Comparison of ENCODE assay signal across 1 cellular context in the genomic region with DNA sequence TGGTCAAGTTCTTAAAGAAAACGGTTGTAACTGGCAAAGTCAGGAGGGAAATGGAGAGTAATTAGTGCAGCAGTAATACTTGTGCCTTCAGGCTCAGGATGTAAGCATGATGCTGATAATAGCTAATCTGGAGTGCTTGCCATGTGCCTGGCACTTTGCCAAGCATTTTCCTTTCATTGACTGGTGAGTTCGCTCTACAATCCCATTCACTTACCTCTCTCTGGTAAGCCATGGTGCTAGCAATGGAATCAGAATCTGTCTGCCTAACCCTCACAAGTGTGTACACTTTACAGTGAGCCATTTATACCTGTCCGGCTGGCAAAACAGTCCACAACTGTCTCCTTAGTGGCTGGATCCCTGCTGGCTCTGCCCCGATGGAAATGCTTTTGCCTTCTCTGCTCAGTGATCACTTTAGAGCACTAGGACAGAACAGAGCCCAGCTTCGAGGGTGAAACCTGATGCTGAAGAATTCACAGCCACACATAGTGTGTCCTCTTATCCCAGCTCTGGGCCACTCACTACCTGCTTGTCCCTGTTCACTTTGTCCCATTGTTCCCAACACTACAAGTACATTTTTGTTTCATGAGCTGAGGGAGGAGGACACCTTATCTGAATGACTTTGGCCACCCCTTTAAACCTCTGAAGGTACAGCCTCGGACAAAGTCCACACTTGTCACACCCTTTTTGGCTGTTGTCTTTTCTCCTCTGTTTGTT.
TF ChIP-seq lines count a peak whose summit lies in the region.

No MANE protein-coding gene starts in this region.

TF ChIP-seq in HepG2, 621 proteins besides CTCF, POLR2A, EP300 and RAD21 (continued from another document):
- TF ChIP-seq, protein P1, sequence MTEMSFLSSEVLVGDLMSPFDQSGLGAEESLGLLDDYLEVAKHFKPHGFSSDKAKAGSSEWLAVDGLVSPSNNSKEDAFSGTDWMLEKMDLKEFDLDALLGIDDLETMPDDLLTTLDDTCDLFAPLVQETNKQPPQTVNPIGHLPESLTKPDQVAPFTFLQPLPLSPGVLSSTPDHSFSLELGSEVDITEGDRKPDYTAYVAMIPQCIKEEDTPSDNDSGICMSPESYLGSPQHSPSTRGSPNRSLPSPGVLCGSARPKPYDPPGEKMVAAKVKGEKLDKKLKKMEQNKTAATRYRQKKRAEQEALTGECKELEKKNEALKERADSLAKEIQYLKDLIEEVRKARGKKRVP (CRISPR knock-in tag; IDR thresholded peaks at IDR 0.05), result no peak
- TF ChIP-seq RXRB (CRISPR knock-in tag; IDR thresholded peaks at IDR 0.05; ENCODE audit: borderline replicate concordance), result no peak; the same call in 1 of the 2 replicates
- no peak for TF ChIP-seq EEA1 (CRISPR knock-in tag; IDR thresholded peaks at IDR 0.05; ENCODE audit: borderline replicate concordance)
- TF ChIP-seq, protein P2, sequence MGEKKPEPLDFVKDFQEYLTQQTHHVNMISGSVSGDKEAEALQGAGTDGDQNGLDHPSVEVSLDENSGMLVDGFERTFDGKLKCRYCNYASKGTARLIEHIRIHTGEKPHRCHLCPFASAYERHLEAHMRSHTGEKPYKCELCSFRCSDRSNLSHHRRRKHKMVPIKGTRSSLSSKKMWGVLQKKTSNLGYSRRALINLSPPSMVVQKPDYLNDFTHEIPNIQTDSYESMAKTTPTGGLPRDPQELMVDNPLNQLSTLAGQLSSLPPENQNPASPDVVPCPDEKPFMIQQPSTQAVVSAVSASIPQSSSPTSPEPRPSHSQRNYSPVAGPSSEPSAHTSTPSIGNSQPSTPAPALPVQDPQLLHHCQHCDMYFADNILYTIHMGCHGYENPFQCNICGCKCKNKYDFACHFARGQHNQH (CRISPR knock-in tag; IDR thresholded peaks at IDR 0.05), result 0 out of 2 replicates have a peak, but pooled peaks have one; percentile 32
- TF ChIP-seq, protein P3, sequence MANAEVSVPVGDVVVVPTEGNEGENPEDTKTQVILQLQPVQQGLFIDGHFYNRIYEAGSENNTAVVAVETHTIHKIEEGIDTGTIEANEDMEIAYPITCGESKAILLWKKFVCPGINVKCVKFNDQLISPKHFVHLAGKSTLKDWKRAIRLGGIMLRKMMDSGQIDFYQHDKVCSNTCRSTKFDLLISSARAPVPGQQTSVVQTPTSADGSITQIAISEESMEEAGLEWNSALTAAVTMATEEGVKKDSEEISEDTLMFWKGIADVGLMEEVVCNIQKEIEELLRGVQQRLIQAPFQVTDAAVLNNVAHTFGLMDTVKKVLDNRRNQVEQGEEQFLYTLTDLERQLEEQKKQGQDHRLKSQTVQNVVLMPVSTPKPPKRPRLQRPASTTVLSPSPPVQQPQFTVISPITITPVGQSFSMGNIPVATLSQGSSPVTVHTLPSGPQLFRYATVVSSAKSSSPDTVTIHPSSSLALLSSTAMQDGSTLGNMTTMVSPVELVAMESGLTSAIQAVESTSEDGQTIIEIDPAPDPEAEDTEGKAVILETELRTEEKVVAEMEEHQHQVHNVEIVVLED (CRISPR knock-in tag; IDR thresholded peaks at IDR 0.05; ENCODE audit: borderline replicate concordance), result no peak
- TF ChIP-seq, protein P4, sequence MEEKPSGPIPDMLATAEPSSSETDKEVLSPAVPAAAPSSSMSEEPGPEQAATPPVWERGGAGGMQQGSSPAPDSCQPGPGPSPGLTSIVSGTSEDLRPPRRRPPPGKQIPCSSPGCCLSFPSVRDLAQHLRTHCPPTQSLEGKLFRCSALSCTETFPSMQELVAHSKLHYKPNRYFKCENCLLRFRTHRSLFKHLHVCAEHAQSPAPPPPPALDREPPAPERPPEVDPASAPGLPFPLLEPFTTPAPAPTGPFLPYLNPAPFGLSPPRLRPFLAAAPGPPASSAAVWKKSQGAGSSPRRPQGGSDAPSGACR (CRISPR knock-in tag; IDR thresholded peaks at IDR 0.05), result no peak
- no peak for TF ChIP-seq KAT7 (CRISPR knock-in tag; IDR thresholded peaks at IDR 0.05; ENCODE audit: borderline replicate concordance)
- TF ChIP-seq, protein P5, sequence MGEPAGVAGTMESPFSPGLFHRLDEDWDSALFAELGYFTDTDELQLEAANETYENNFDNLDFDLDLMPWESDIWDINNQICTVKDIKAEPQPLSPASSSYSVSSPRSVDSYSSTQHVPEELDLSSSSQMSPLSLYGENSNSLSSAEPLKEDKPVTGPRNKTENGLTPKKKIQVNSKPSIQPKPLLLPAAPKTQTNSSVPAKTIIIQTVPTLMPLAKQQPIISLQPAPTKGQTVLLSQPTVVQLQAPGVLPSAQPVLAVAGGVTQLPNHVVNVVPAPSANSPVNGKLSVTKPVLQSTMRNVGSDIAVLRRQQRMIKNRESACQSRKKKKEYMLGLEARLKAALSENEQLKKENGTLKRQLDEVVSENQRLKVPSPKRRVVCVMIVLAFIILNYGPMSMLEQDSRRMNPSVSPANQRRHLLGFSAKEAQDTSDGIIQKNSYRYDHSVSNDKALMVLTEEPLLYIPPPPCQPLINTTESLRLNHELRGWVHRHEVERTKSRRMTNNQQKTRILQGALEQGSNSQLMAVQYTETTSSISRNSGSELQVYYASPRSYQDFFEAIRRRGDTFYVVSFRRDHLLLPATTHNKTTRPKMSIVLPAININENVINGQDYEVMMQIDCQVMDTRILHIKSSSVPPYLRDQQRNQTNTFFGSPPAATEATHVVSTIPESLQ (CRISPR knock-in tag; conservative IDR thresholded peaks at IDR 0.05), result no peak
- TF ChIP-seq HNF4A (CRISPR knock-in tag; IDR thresholded peaks at IDR 0.05), result peak; percentile 88
- no peak for TF ChIP-seq ZSCAN12 (CRISPR knock-in tag; IDR thresholded peaks at IDR 0.05)
- TF ChIP-seq, protein P6, sequence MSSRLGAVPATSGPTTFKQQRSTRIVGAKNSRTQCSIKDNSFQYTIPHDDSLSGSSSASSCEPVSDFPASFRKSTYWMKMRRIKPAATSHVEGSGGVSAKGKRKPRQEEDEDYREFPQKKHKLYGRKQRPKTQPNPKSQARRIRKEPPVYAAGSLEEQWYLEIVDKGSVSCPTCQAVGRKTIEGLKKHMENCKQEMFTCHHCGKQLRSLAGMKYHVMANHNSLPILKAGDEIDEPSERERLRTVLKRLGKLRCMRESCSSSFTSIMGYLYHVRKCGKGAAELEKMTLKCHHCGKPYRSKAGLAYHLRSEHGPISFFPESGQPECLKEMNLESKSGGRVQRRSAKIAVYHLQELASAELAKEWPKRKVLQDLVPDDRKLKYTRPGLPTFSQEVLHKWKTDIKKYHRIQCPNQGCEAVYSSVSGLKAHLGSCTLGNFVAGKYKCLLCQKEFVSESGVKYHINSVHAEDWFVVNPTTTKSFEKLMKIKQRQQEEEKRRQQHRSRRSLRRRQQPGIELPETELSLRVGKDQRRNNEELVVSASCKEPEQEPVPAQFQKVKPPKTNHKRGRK (CRISPR knock-in tag; IDR thresholded peaks at IDR 0.05), result no peak
